ENCODE assay signal across 32 cellular contexts in the genomic region with DNA sequence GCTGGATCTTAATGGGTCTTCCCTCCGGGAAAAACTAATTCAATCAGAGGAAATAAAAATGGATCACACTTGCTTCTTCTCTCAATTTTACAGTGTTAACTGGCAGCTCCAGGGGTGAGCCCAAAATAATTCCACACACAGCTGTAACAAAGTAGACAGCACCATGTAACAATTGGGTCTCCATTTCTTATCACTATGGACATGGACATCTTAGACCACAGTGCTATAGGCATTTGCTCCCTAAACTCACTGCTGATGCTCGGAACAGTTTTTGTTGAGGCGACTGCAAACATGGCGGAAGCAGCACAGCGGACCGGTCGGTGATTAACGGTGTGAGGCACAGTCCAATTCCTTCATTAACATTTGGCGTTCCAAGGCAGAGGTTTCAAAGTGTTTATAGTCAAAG.
"Had no signal": no experiment of that assay in that cellular context is flagged by ENCODE, and none has a peak within 500 bp of the region (broad histone marks: within the 10 kb centered on the region; RNA-seq: fewer than 3 reads in every experiment).

No MANE protein-coding gene starts in this region.

- DNase-seq: activated CD4-positive, alpha-beta memory T cell treated with anti-CD3 and anti-CD28 coated beads for 36 hours; activated CD4-positive, alpha-beta T cell treated with anti-CD3 and anti-CD28 coated beads for 36 hours; activated CD4-positive, alpha-beta T cell treated with anti-CD3 and anti-CD28 coated beads, Interleukin-2, amount 10 ng/mL, durations not matched to agents 24 days and 14 days; activated CD4-positive, CD25-positive, alpha-beta regulatory T cell; activated CD4-positive, CD25-positive, alpha-beta regulatory T cell treated with anti-CD3 and anti-CD28 coated beads, Interleukin-2, amount 50 U/mL, for 72 hours; activated CD8-positive, alpha-beta memory T cell treated with anti-CD3 and anti-CD28 coated beads, Interleukin-2, amount 50 U/mL, for 48 hours; activated CD8-positive, alpha-beta T cell treated with anti-CD3 and anti-CD28 coated beads, Interleukin-2, amount 10 ng/mL, durations not matched to agents 7 days and 5 days; activated gamma-delta T cell; activated naive CD4-positive, alpha-beta T cell; activated naive CD4-positive, alpha-beta T cell treated with anti-CD3 and anti-CD28 coated beads, Interleukin-2, amount 10 ng/mL, durations not matched to agents 7 days and 5 days; activated naive CD8-positive, alpha-beta T cell treated with anti-CD3 and anti-CD28 coated beads, Interleukin-2, amount 10 ng/mL, durations not matched to agents 7 days and 5 days; activated T-cell treated with anti-CD3 and anti-CD28 coated beads for 4 hours; activated T-cell treated with anti-CD3 and anti-CD28 coated beads, Interleukin-2, amount 50 U/mL, for 24 hours; activated T-cell treated with anti-CD3 and anti-CD28 coated beads, Interleukin-2, amount 50 U/mL, for 72 hours; cortex of kidney; dermis blood vessel endothelial cell; effector memory CD4-positive, alpha-beta T cell; endodermal cell; foreskin fibroblast; head of caudate nucleus; T-helper 1 cell; T-helper 17 cell; T1000; WERI-Rb-1 had no signal

- H3K4me3 Mint-ChIP-seq: activated CD4-positive, alpha-beta memory T cell treated with anti-CD3 and anti-CD28 coated beads for 36 hours; activated CD4-positive, alpha-beta T cell treated with anti-CD3 and anti-CD28 coated beads for 36 hours; activated CD4-positive, alpha-beta T cell treated with anti-CD3 and anti-CD28 coated beads, Interleukin-2, amount 10 ng/mL, durations not matched to agents 24 days and 14 days; activated CD8-positive, alpha-beta T cell treated with anti-CD3 and anti-CD28 coated beads, Interleukin-2, amount 10 ng/mL, durations not matched to agents 7 days and 5 days; activated naive CD4-positive, alpha-beta T cell treated with anti-CD3 and anti-CD28 coated beads, Interleukin-2, amount 10 ng/mL, durations not matched to agents 7 days and 5 days; activated naive CD8-positive, alpha-beta T cell treated with anti-CD3 and anti-CD28 coated beads, Interleukin-2, amount 10 ng/mL, durations not matched to agents 7 days and 5 days; activated T-cell treated with anti-CD3 and anti-CD28 coated beads, Interleukin-2, amount 50 U/mL, for 24 hours; activated T-cell treated with anti-CD3 and anti-CD28 coated beads, Interleukin-2, amount 50 U/mL, for 72 hours; brain; central memory CD8-positive, alpha-beta T cell; endodermal cell; T-helper 17 cell; T-helper 2 cell treated with Interferon-gamma antibody and Interleukin-4, amounts not matched to agents 5 μg/mL and 100 μg/mL, for 36 hours had no signal

- H3K9me3 Mint-ChIP-seq: activated CD4-positive, alpha-beta memory T cell treated with anti-CD3 and anti-CD28 coated beads for 36 hours; activated CD4-positive, alpha-beta T cell treated with anti-CD3 and anti-CD28 coated beads, Interleukin-2, amount 10 ng/mL, durations not matched to agents 24 days and 14 days; activated naive CD4-positive, alpha-beta T cell treated with anti-CD3 and anti-CD28 coated beads, Interleukin-2, amount 10 ng/mL, durations not matched to agents 7 days and 5 days; activated naive CD4-positive, alpha-beta T cell treated with anti-CD3 and anti-CD28 coated beads, Interleukin-2, amount 50 U/mL, for 72 hours; activated naive CD8-positive, alpha-beta T cell treated with anti-CD3 and anti-CD28 coated beads, Interleukin-2, amount 10 ng/mL, durations not matched to agents 7 days and 5 days; activated T-cell treated with anti-CD3 and anti-CD28 coated beads, Interleukin-2, amount 50 U/mL, for 24 hours; activated T-cell treated with anti-CD3 and anti-CD28 coated beads, Interleukin-2, amount 50 U/mL, for 72 hours; brain; central memory CD8-positive, alpha-beta T cell; endodermal cell; T-helper 2 cell treated with Interferon-gamma antibody and Interleukin-4, amounts not matched to agents 5 μg/mL and 100 μg/mL, for 36 hours had no signal

- H3K4me3 ChIP-seq: ascending aorta, breast epithelium, cardiac muscle cell had no signal

- H3K36me3 Mint-ChIP-seq: activated CD4-positive, alpha-beta memory T cell treated with anti-CD3 and anti-CD28 coated beads for 36 hours; activated naive CD4-positive, alpha-beta T cell treated with anti-CD3 and anti-CD28 coated beads, Interleukin-2, amount 10 ng/mL, durations not matched to agents 7 days and 5 days; activated naive CD8-positive, alpha-beta T cell treated with anti-CD3 and anti-CD28 coated beads, Interleukin-2, amount 10 ng/mL, durations not matched to agents 7 days and 5 days; brain had no signal

- H3K4me1 ChIP-seq: breast epithelium had no signal

- ATAC-seq: activated CD4-positive, alpha-beta T cell treated with anti-CD3 and anti-CD28 coated beads for 36 hours; activated CD8-positive, alpha-beta T cell treated with anti-CD3 and anti-CD28 coated beads, Interleukin-2, amount 10 ng/mL, durations not matched to agents 7 days and 5 days; activated naive CD4-positive, alpha-beta T cell treated with anti-CD3 and anti-CD28 coated beads, Interleukin-2, amount 50 U/mL, for 72 hours; activated T-cell treated with anti-CD3 and anti-CD28 coated beads, Interleukin-2, amount 50 U/mL, for 72 hours; esophagus mucosa; T-helper 17 cell had no signal

- H3K36me3 ChIP-seq: ascending aorta, breast epithelium, cardiac muscle cell, WERI-Rb-1 had no signal

- H3K27me3 ChIP-seq: ascending aorta, breast epithelium, cardiac muscle cell had no signal

- H3K27ac ChIP-seq: ascending aorta, breast epithelium, WERI-Rb-1 had no signal

- H3K27me3 Mint-ChIP-seq: activated CD4-positive, alpha-beta memory T cell treated with anti-CD3 and anti-CD28 coated beads for 36 hours; activated CD4-positive, alpha-beta T cell treated with anti-CD3 and anti-CD28 coated beads for 36 hours; activated T-cell treated with anti-CD3 and anti-CD28 coated beads, Interleukin-2, amount 50 U/mL, for 24 hours; central memory CD8-positive, alpha-beta T cell had no signal

- H3K4me1 Mint-ChIP-seq: central memory CD8-positive, alpha-beta T cell had no signal

- H3K9me3 ChIP-seq: ascending aorta, breast epithelium had no signal

- H3K27ac Mint-ChIP-seq: activated CD4-positive, alpha-beta memory T cell treated with anti-CD3 and anti-CD28 coated beads for 36 hours; activated CD4-positive, alpha-beta T cell treated with anti-CD3 and anti-CD28 coated beads, Interleukin-2, amount 10 ng/mL, durations not matched to agents 24 days and 14 days; activated CD8-positive, alpha-beta T cell treated with anti-CD3 and anti-CD28 coated beads, Interleukin-2, amount 10 ng/mL, durations not matched to agents 7 days and 5 days; activated naive CD4-positive, alpha-beta T cell treated with anti-CD3 and anti-CD28 coated beads, Interleukin-2, amount 10 ng/mL, durations not matched to agents 7 days and 5 days; activated naive CD8-positive, alpha-beta T cell treated with anti-CD3 and anti-CD28 coated beads, Interleukin-2, amount 10 ng/mL, durations not matched to agents 7 days and 5 days; activated T-cell treated with anti-CD3 and anti-CD28 coated beads, Interleukin-2, amount 50 U/mL, for 24 hours; activated T-cell treated with anti-CD3 and anti-CD28 coated beads, Interleukin-2, amount 50 U/mL, for 72 hours; endodermal cell; T-helper 17 cell; T-helper 2 cell treated with Interferon-gamma antibody and Interleukin-4, amounts not matched to agents 5 μg/mL and 100 μg/mL, for 36 hours had no signal
